ENCODE assay signal across 9 cellular contexts in genomic region chr17:77421635-77421982, GRCh38.
DNase-seq lines count a peak whose midpoint lies in the region; ATAC-seq and TF ChIP-seq lines count a peak whose summit lies in the region.
"Had no signal": no experiment of that assay in that cellular context is flagged by ENCODE, and none has a peak within 500 bp of the region (broad histone marks: within the 10 kb centered on the region; RNA-seq: fewer than 3 reads in every experiment).

No MANE protein-coding gene starts in this region.

- POLR2A ChIA-PET in CD4-positive, alpha-beta memory T cell (lab: Charles Lee; ENCODE audit: partially characterized antibody) = interaction anchor here (0.9 to 97.0 kb wide), 10 partner anchors 10 to 537 kb away, joined by 3 to 6031 read pairs (median 4); partner anchors contain the start of gene TNRC6C
- POLR2A ChIA-PET in PC-9 (lab: Charles Lee; ENCODE audit: unreplicated experiment) (interaction anchor here (0.6 to 0.7 kb wide), 2 partner anchors 9 to 167 kb away, joined by 3 read pairs; no protein-coding TSS in a partner anchor), GM10248 (lab: Yijun Ruan, JAX) (no interaction called here)

- no peaks in the 10 kb centered on the region for H3K9me3 ChIP-seq in CD4-positive, alpha-beta memory T cell (ENCODE audit: control insufficient read depth in 1 of 2, low read length in 2 of 2)
- no peaks in the 10 kb centered on the region for H3K9me3 ChIP-seq in PC-9 (ENCODE audit: insufficient read depth, low read depth)
- no peaks in the 10 kb centered on the region for H3K9me3 ChIP-seq in esophagus (ENCODE audit: control insufficient read depth in 2 of 2, insufficient read depth in 1 of 2, low read depth in 1 of 2, low read length in 1 of 2)
- no peaks in the 10 kb centered on the region for H3K9me3 ChIP-seq in prostate gland

- no peak for TF ChIP-seq POLR2A in prostate gland (IDR thresholded peaks at IDR 0.05)

- H4K20me1 ChIP-seq in PC-9 (ENCODE audit: insufficient read depth) = peaks cover 36% of the 10 kb centered on the region

- H3K4me1 Mint-ChIP-seq in CD4-positive, alpha-beta memory T cell = peaks cover 27 to 81% (median 48%) of the 10 kb centered on the region in 4 donors

- TF ChIP-seq CTCF in PC-9 (conservative IDR thresholded peaks at IDR 0.05) (no peak), prostate gland (IDR thresholded peaks at IDR 0.05) (no peak), GM10248 (IDR thresholded peaks at IDR 0.05; ENCODE audit: control extremely low read depth, extremely low read depth, low read depth, missing control alignments) (no peak)

- peak overlapping the region; percentile 64 for H3K27ac ChIP-seq in CD4-positive, alpha-beta memory T cell (ENCODE audit: low read depth, low read length)
- H3K27ac ChIP-seq in PC-9 (no peak overlapping the region), esophagus (ENCODE audit: low read depth in 2 of 2, low read length in 1 of 2) (peak overlapping the region; percentile 48 to 81), prostate gland (peak overlapping the region; percentile 80 to 90)

- peaks cover 9% of the 10 kb centered on the region for H3K36me3 ChIP-seq in CD4-positive, alpha-beta memory T cell (ENCODE audit: insufficient read depth, low read length)
- no peaks in the 10 kb centered on the region for H3K36me3 ChIP-seq in PC-9 (ENCODE audit: low read depth)
- H3K36me3 ChIP-seq in esophagus (ENCODE audit: control insufficient read depth in 2 of 2, insufficient read depth in 2 of 2, low read length in 1 of 2) = peaks cover 0 to 2% of the 10 kb centered on the region in 2 donors
- H3K36me3 ChIP-seq in prostate gland = no peaks in the 10 kb centered on the region

- H3K4me2 ChIP-seq in PC-9 = no peak overlapping the region

- WGBS in esophagus, 2 donors = 43 to 64% methylated on average over 13 of the region's 13 CpGs
- WGBS in prostate gland = 43% methylated on average over 13 of the region's 13 CpGs

- H3K4me3 ChIP-seq in CD4-positive, alpha-beta memory T cell (ENCODE audit: low read length in 2 of 2) = no peak overlapping the region
- H3K4me3 ChIP-seq in PC-9 (no peak overlapping the region), esophagus (ENCODE audit: low read depth in 1 of 2, low read length in 2 of 2) (no peak overlapping the region), prostate gland (no peak overlapping the region)

- intact Hi-C loops in CD4-positive, alpha-beta memory T cell (cut with micrococcal nuclease) = loop anchor here (2.0 kb wide), 1 partner anchor 17 kb away; no protein-coding TSS in a partner anchor
- intact Hi-C loops in PC-9 (cut with micrococcal nuclease; ENCODE audit: unreplicated experiment) = no loop called here
- intact Hi-C loops in prostate gland (cut with DNase I) = no loop called here

- peak overlapping the region; percentile 72 to 84 (median 78) for H3K4me3 Mint-ChIP-seq in CD4-positive, alpha-beta memory T cell

- peaks cover 5% of the 10 kb centered on the region; the same call in 1 of the 2 replicates for H3K79me2 ChIP-seq in PC-9 (ENCODE audit: low read depth)

- no peaks in the 10 kb centered on the region for H3K27me3 Mint-ChIP-seq in CD4-positive, alpha-beta memory T cell

- H3F3A ChIP-seq in PC-9 (ENCODE audit: insufficient read depth, low read depth) = no peaks in the 10 kb centered on the region; the same call in 1 of the 2 replicates

- H3K9me2 ChIP-seq in PC-9 (ENCODE audit: insufficient read depth) = no peaks in the 10 kb centered on the region

- no peak overlapping the region for H2AFZ ChIP-seq in PC-9

- ATAC-seq in HG02870 (IDR thresholded peaks at IDR 0.05; ENCODE audit: unreplicated experiment) = no peak

- TSS peak; percentile 47 for BruUV-seq in PC-9 (replicated peaks; lab: Mats Ljungman, UMichigan)

- H3K27ac Mint-ChIP-seq in CD4-positive, alpha-beta memory T cell = peak overlapping the region; percentile 93 to 96 (median 96)

- H3K4me1 ChIP-seq in CD4-positive, alpha-beta memory T cell (ENCODE audit: insufficient read depth, low read length) = peaks cover 98% of the 10 kb centered on the region
- H3K4me1 ChIP-seq in PC-9 (replicated peaks; ENCODE audit: insufficient read depth) = peaks cover 28% of the 10 kb centered on the region
- peaks cover 30 to 61% of the 10 kb centered on the region in 2 donors for H3K4me1 ChIP-seq in esophagus (ENCODE audit: control insufficient read depth in 2 of 2, insufficient read depth in 2 of 2, low read length in 1 of 2)
- peaks cover 20% of the 10 kb centered on the region for H3K4me1 ChIP-seq in prostate gland (replicated peaks)

- DNase-seq in CD4-positive, alpha-beta memory T cell = no peak
- DNase-seq in PC-9 = no peak
- DNase-seq in prostate gland (ENCODE audit: low spot score) = no peak
- DNase-seq in SHP77 treated with DMSO at 0.1 percent for 48 hours (lab: John Stamatoyannopoulos, UW) = no peak
- no peak for DNase-seq in GM10248 (ENCODE audit: extremely low spot score)
- DNase-seq in NCI-H2196 (lab: John Stamatoyannopoulos, UW; ENCODE audit: unreplicated experiment) = no peak
- DNase-seq: GF-D8 had no signal

- no peaks in the 10 kb centered on the region for H3K9me3 Mint-ChIP-seq in CD4-positive, alpha-beta memory T cell

- CTCF ChIA-PET in CD4-positive, alpha-beta memory T cell (lab: Charles Lee; ENCODE audit: partially characterized antibody) = interaction anchor here (1.0 to 6.7 kb wide), 12 partner anchors 9 to 90 kb away, joined by 3 to 48 read pairs (median 10); no protein-coding TSS in a partner anchor
- CTCF ChIA-PET in PC-9 (lab: Charles Lee) (interaction anchor here (0.6 kb wide), 1 partner anchor 835 kb away, joined by 5 read pairs; no protein-coding TSS in a partner anchor), GM10248 (lab: Yijun Ruan, JAX) (interaction anchor here (0.9 to 14.4 kb wide), 9 partner anchors 9 to 595 kb away, joined by 3 to 175 read pairs (median 7); no protein-coding TSS in a partner anchor)

- H3K36me3 Mint-ChIP-seq in CD4-positive, alpha-beta memory T cell = peaks cover 0 to 19% of the 10 kb centered on the region in 2 donors

- H3K27me3 ChIP-seq in CD4-positive, alpha-beta memory T cell (ENCODE audit: insufficient read depth, low read length) = no peaks in the 10 kb centered on the region
- H3K27me3 ChIP-seq in PC-9 (ENCODE audit: insufficient read depth, low read depth) (no peaks in the 10 kb centered on the region), esophagus (ENCODE audit: control insufficient read depth in 1 of 2, insufficient read depth in 2 of 2, low read length in 2 of 2) (no peaks in the 10 kb centered on the region), prostate gland (replicated peaks; ENCODE audit: insufficient read depth) (no peaks in the 10 kb centered on the region)
